In genomic region chr1:197902454-197903195, GRCh38 we compare ENCODE assay signal across 8 cellular contexts. TPM values are rescaled to one million over a fixed set of nuclear protein-coding genes. Genes with fewer than 3 reads are reported as not detected.
DNase-seq lines count a peak whose midpoint lies in the region; ATAC-seq, FAIRE-seq and TF ChIP-seq lines count a peak whose summit lies in the region.

Gene C1orf53 (plus strand): TSS chr1:197902630. CDS start chr1:197902650, 20 bp downstream.

- no peaks in the 10 kb centered on the region for H3K9me3 ChIP-seq in left ventricle myocardium inferior (replicated peaks)

- no peaks in the 10 kb centered on the region for H3K36me3 ChIP-seq in left ventricle myocardium inferior

- DNase-seq in NCI-H1092 (lab: John Stamatoyannopoulos, UW) (peak; percentile 84), SW 1271 (lab: John Stamatoyannopoulos, UW) (peak; percentile 14 to 56), amniotic epithelial cell (ENCODE audit: low read depth) (peak; percentile 86), left ventricle myocardium inferior (peak; percentile 86), pulmonary artery endothelial cell (ENCODE audit: low read depth, low spot score) (peak; percentile 62), urothelium cell line (ENCODE audit: low spot score) (peak; percentile 96)

- peaks cover 38% of the 10 kb centered on the region for H3K27me3 ChIP-seq in left ventricle myocardium inferior (ENCODE audit: low read depth)

- intact Hi-C loops in left ventricle myocardium inferior (cut with micrococcal nuclease) = no loop called here

- peaks cover 15% of the 10 kb centered on the region for H3K4me1 ChIP-seq in left ventricle myocardium inferior

- H3K27ac ChIP-seq in left ventricle myocardium inferior (replicated peaks) = peak within 1 kb of the TSS; percentile 89

- peak; percentile 66 for FAIRE-seq in urothelium cell line (lab: Jason Lieb, UNC)

- TF ChIP-seq CTCF in GM12875 (IDR thresholded peaks at IDR 0.05; ENCODE audit: borderline replicate concordance, insufficient read depth, low read depth, low read length) (no peak), left ventricle myocardium inferior (IDR thresholded peaks at IDR 0.05; ENCODE audit: borderline replicate concordance) (no peak)

- H3K4me3 ChIP-seq in GM12875 (ENCODE audit: low read depth, low read length) (peak within 1 kb of the TSS; percentile 82), left ventricle myocardium inferior (peak within 1 kb of the TSS; percentile 75)

- ATAC-seq in HG02623 (IDR thresholded peaks at IDR 0.05; ENCODE audit: unreplicated experiment) = peak; percentile 96

RNA-seq across cellular contexts. Expression of gene C1orf53, which starts in this region (rescaled TPM):
- total RNA-seq in left ventricle myocardium inferior = 7.8 TPM
- total RNA-seq in pulmonary artery endothelial cell = 1.5 and 4.0 TPM in 2 replicates

Comparison
In these comparisons a context has a peak if more than half of its experiments do, and no peak if none do; other contexts are left out.
1. Peak in every context shown above with its lines: DNase-seq, ATAC-seq, H3K4me3 ChIP-seq and H3K27ac ChIP-seq.
2. DNase-seq: peak in every context shown above with its lines; median percentile 96 in urothelium cell line; 86 in amniotic epithelial cell; 86 in left ventricle myocardium inferior; 84 in NCI-H1092; 62 in pulmonary artery endothelial cell; 35 in SW 1271.